Comparison of ENCODE assay signal across 25 cellular contexts in the genomic region with DNA sequence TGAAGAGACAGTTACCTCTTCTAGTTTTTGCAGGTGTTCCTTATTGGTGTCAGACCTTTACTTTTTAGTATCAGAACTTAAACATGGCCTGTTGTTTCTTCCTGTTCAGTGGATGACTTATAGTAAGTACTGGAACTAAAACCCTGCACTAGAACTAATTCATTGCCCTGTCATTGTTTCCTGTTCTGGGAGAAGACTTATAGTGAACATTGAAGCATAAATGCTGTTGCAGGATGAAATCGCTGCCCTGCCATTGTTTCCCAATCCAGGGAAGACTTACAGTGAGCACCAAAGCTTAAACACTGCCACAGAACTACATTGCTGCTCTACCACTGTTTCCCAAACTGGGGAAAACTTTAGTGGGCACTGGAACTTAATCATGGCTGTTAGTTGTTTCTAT.
"Had no signal": no experiment of that assay in that cellular context is flagged by ENCODE, and none has a peak within 500 bp of the region (broad histone marks: within the 10 kb centered on the region; RNA-seq: fewer than 3 reads in every experiment).

No MANE protein-coding gene starts in this region.

- H3K27me3 Mint-ChIP-seq: IgD-negative memory B cell had no signal

- H3K4me3 ChIP-seq: K562, SJSA1, SK-N-MC had no signal

- ATAC-seq: K562 had no signal

- H3K27ac ChIP-seq: HL-60, KMS-11, SJSA1, SK-N-MC had no signal

- H3K4me3 Mint-ChIP-seq: IgD-negative memory B cell had no signal

- H3K4me2 ChIP-seq: KMS-11 had no signal

- FAIRE-seq: HTR-8/SVneo, K562, RCC 7860 had no signal

- H3K27me3 ChIP-seq: SJSA1 had no signal

- H3K36me3 ChIP-seq: SJSA1 had no signal

- H3K9ac ChIP-seq: KMS-11 had no signal

- H3K9me3 ChIP-seq: SJSA1 had no signal

- DNase-seq: Kasumi-1, MM.1S, NCI-H1092 treated with DMSO at 0.1 percent for 48 hours, NCI-H1436, NCI-H187, NCI-H2029, NCI-H2081 treated with DMSO at 0.1 percent for 48 hours, NCI-H2171, NCI-H226, NCI-H446, NCI-H510A, NCI-H524 treated with DMSO at 0.1 percent for 48 hours, NCI-H69, NCI-H774, Right ventricle myocardium superior, RPMI8226, SIG-M5 had no signal

- H3K4me1 ChIP-seq: SJSA1 had no signal
